Comparison of ENCODE assay signal across 1 cellular context in the genomic region with DNA sequence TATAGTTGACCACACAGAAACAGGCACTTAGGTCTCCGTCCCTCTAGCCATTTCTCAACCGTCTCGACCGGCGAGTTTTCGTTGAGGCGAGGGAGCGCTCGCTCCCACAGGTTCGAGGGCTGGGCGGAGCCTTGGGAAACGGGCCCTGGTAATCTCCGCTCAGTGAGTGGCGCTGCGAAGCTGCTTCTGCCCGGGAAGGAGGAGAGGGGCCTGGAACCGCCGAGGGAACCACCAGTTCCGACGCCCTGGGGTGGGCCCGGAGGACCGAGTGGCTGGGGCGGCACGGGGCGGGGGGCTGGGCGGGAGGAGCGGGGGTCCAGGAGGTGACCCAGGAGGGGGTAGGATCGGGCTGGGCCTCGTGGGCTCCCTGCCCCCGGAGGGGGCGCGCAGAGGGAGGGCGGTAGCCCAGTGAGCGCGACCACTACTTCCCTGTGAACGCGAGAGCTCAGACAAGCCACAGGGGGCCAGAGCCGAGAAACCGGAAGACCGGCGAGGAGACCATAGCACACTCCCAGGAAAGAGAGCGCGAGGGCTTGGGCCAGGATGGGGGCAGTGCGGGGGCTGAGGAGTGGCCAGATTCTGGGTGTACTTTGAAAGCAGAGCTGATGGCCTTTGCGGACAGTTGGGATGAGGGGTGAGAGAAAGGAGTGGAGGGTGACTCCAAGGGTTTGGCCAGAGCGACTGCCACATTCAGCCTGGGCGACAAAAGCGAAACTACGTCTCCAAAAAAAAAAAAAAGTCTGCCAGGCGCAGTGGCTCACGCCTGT.
TF ChIP-seq lines count a peak whose summit lies in the region.

No MANE protein-coding gene starts in this region.

TF ChIP-seq in HepG2, 621 proteins besides CTCF, POLR2A, EP300 and RAD21 (continued from another document and continues in another):
- TF ChIP-seq ZNF333 (CRISPR knock-in tag; IDR thresholded peaks at IDR 0.05; ENCODE audit: borderline replicate concordance) (0 out of 2 replicates have a peak, but pooled peaks have one; percentile 31), ZNF747 (CRISPR knock-in tag; IDR thresholded peaks at IDR 0.05; ENCODE audit: borderline replicate concordance) (peak; percentile 40; the same call in 1 of the 2 replicates), CEBPB (IDR thresholded peaks at IDR 0.05; ENCODE audit: borderline replicate concordance, low read depth, low read length) (no peak), HMGA1 (CRISPR knock-in tag; conservative IDR thresholded peaks at IDR 0.05) (no peak), ZNF235 (CRISPR knock-in tag; IDR thresholded peaks at IDR 0.05; ENCODE audit: borderline replicate concordance) (no peak), ZNF577 (CRISPR knock-in tag; IDR thresholded peaks at IDR 0.05; ENCODE audit: borderline replicate concordance, low read depth) (no peak), SETDB1 (CRISPR knock-in tag; IDR thresholded peaks at IDR 0.05; ENCODE audit: borderline replicate concordance) (no peak), ZNF670 (CRISPR knock-in tag; IDR thresholded peaks at IDR 0.05; ENCODE audit: borderline replicate concordance) (peak; percentile 45; the same call in 1 of the 2 replicates), YY1 (IDR thresholded peaks at IDR 0.05; ENCODE audit: insufficient read depth, insufficient replicate concordance, low read depth, low read length) (peak; percentile 63), ZNF569 (CRISPR knock-in tag; IDR thresholded peaks at IDR 0.05; ENCODE audit: borderline replicate concordance) (no peak), ZNF749 (CRISPR knock-in tag; IDR thresholded peaks at IDR 0.05; ENCODE audit: borderline replicate concordance) (0 out of 2 replicates have a peak, but pooled peaks have one; percentile 42), ZNF296 (CRISPR knock-in tag; conservative IDR thresholded peaks at IDR 0.05) (no peak; the same call in none of the 2 replicates), RFXANK (CRISPR knock-in tag; IDR thresholded peaks at IDR 0.05) (no peak), ZSCAN25 (CRISPR knock-in tag; IDR thresholded peaks at IDR 0.05) (no peak), ZNF546 (CRISPR knock-in tag; conservative IDR thresholded peaks at IDR 0.05) (peak; percentile 63), ZSCAN20 (CRISPR knock-in tag; IDR thresholded peaks at IDR 0.05; ENCODE audit: borderline replicate concordance) (peak; percentile 12; the same call in 1 of the 2 replicates), SMAD9 (CRISPR knock-in tag; IDR thresholded peaks at IDR 0.05) (no peak), SUZ12 (IDR thresholded peaks at IDR 0.05; ENCODE audit: low read depth, low read length) (no peak), ZNF350 (CRISPR knock-in tag; IDR thresholded peaks at IDR 0.05; ENCODE audit: borderline replicate concordance, low read depth) (peak; percentile 59; the same call in 1 of the 2 replicates), IRX3 (CRISPR knock-in tag; IDR thresholded peaks at IDR 0.05; ENCODE audit: borderline replicate concordance, low read depth) (no peak), PRMT3 (CRISPR knock-in tag; IDR thresholded peaks at IDR 0.05; ENCODE audit: borderline replicate concordance, low read depth) (0 out of 2 replicates have a peak, but pooled peaks have one; percentile 68), CENPX (CRISPR knock-in tag; IDR thresholded peaks at IDR 0.05) (no peak), RBFOX2 (IDR thresholded peaks at IDR 0.05; ENCODE audit: low read depth, low read length) (peak; percentile 78), NR1H2 (CRISPR knock-in tag; IDR thresholded peaks at IDR 0.05; ENCODE audit: borderline replicate concordance, low read depth) (no peak), CENPT (CRISPR knock-in tag; IDR thresholded peaks at IDR 0.05; ENCODE audit: low read depth) (no peak), PHF20 (CRISPR knock-in tag; IDR thresholded peaks at IDR 0.05) (peak; percentile 59; the same call in 1 of the 2 replicates), MBD4 (IDR thresholded peaks at IDR 0.05; ENCODE audit: borderline replicate concordance, low read length) (no peak), ZNF672 (CRISPR knock-in tag; IDR thresholded peaks at IDR 0.05) (no peak), HNF4G (IDR thresholded peaks at IDR 0.05; ENCODE audit: borderline replicate concordance, low read depth, low read length) (no peak), HNF4G (CRISPR knock-in tag; IDR thresholded peaks at IDR 0.05; ENCODE audit: borderline replicate concordance, low read depth) (no peak), FOSL2 (CRISPR knock-in tag; IDR thresholded peaks at IDR 0.05) (no peak; the same call in 1 of the 2 replicates)
- TF ChIP-seq, protein P1, sequence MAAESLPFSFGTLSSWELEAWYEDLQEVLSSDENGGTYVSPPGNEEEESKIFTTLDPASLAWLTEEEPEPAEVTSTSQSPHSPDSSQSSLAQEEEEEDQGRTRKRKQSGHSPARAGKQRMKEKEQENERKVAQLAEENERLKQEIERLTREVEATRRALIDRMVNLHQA (CRISPR knock-in tag; IDR thresholded peaks at IDR 0.05), result no peak
- TF ChIP-seq, protein P2, sequence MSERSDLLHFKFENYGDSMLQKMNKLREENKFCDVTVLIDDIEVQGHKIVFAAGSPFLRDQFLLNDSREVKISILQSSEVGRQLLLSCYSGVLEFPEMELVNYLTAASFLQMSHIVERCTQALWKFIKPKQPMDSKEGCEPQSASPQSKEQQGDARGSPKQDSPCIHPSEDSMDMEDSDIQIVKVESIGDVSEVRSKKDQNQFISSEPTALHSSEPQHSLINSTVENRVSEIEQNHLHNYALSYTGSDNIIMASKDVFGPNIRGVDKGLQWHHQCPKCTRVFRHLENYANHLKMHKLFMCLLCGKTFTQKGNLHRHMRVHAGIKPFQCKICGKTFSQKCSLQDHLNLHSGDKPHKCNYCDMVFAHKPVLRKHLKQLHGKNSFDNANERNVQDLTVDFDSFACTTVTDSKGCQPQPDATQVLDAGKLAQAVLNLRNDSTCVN (CRISPR knock-in tag; IDR thresholded peaks at IDR 0.05; ENCODE audit: borderline replicate concordance), result peak; percentile 67
- TF ChIP-seq, protein P3, sequence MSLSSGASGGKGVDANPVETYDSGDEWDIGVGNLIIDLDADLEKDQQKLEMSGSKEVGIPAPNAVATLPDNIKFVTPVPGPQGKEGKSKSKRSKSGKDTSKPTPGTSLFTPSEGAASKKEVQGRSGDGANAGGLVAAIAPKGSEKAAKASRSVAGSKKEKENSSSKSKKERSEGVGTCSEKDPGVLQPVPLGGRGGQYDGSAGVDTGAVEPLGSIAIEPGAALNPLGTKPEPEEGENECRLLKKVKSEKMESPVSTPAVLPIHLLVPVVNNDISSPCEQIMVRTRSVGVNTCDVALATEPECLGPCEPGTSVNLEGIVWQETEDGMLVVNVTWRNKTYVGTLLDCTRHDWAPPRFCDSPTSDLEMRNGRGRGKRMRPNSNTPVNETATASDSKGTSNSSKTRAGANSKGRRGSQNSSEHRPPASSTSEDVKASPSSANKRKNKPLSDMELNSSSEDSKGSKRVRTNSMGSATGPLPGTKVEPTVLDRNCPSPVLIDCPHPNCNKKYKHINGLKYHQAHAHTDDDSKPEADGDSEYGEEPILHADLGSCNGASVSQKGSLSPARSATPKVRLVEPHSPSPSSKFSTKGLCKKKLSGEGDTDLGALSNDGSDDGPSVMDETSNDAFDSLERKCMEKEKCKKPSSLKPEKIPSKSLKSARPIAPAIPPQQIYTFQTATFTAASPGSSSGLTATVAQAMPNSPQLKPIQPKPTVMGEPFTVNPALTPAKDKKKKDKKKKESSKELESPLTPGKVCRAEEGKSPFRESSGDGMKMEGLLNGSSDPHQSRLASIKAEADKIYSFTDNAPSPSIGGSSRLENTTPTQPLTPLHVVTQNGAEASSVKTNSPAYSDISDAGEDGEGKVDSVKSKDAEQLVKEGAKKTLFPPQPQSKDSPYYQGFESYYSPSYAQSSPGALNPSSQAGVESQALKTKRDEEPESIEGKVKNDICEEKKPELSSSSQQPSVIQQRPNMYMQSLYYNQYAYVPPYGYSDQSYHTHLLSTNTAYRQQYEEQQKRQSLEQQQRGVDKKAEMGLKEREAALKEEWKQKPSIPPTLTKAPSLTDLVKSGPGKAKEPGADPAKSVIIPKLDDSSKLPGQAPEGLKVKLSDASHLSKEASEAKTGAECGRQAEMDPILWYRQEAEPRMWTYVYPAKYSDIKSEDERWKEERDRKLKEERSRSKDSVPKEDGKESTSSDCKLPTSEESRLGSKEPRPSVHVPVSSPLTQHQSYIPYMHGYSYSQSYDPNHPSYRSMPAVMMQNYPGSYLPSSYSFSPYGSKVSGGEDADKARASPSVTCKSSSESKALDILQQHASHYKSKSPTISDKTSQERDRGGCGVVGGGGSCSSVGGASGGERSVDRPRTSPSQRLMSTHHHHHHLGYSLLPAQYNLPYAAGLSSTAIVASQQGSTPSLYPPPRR (CRISPR knock-in tag; IDR thresholded peaks at IDR 0.05; ENCODE audit: borderline replicate concordance), result no peak; the same call in none of the 2 replicates
- TF ChIP-seq, protein P4, sequence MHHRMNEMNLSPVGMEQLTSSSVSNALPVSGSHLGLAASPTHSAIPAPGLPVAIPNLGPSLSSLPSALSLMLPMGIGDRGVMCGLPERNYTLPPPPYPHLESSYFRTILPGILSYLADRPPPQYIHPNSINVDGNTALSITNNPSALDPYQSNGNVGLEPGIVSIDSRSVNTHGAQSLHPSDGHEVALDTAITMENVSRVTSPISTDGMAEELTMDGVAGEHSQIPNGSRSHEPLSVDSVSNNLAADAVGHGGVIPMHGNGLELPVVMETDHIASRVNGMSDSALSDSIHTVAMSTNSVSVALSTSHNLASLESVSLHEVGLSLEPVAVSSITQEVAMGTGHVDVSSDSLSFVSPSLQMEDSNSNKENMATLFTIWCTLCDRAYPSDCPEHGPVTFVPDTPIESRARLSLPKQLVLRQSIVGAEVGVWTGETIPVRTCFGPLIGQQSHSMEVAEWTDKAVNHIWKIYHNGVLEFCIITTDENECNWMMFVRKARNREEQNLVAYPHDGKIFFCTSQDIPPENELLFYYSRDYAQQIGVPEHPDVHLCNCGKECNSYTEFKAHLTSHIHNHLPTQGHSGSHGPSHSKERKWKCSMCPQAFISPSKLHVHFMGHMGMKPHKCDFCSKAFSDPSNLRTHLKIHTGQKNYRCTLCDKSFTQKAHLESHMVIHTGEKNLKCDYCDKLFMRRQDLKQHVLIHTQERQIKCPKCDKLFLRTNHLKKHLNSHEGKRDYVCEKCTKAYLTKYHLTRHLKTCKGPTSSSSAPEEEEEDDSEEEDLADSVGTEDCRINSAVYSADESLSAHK (CRISPR knock-in tag; IDR thresholded peaks at IDR 0.05; ENCODE audit: borderline replicate concordance), result no peak
- TF ChIP-seq, protein P5, sequence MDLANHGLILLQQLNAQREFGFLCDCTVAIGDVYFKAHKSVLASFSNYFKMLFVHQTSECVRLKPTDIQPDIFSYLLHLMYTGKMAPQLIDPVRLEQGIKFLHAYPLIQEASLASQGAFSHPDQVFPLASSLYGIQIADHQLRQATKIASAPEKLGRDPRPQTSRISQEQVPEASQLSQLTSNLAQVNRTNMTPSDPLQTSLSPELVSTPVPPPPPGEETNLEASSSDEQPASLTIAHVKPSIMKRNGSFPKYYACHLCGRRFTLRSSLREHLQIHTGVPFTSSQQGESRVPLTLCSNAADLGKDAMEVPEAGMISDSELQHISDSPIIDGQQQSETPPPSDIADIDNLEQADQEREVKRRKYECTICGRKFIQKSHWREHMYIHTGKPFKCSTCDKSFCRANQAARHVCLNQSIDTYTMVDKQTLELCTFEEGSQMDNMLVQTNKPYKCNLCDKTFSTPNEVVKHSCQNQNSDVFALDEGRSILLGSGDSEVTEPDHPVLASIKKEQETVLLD (CRISPR knock-in tag; IDR thresholded peaks at IDR 0.05; ENCODE audit: low read depth), result peak; percentile 68
- TF ChIP-seq, protein P6, sequence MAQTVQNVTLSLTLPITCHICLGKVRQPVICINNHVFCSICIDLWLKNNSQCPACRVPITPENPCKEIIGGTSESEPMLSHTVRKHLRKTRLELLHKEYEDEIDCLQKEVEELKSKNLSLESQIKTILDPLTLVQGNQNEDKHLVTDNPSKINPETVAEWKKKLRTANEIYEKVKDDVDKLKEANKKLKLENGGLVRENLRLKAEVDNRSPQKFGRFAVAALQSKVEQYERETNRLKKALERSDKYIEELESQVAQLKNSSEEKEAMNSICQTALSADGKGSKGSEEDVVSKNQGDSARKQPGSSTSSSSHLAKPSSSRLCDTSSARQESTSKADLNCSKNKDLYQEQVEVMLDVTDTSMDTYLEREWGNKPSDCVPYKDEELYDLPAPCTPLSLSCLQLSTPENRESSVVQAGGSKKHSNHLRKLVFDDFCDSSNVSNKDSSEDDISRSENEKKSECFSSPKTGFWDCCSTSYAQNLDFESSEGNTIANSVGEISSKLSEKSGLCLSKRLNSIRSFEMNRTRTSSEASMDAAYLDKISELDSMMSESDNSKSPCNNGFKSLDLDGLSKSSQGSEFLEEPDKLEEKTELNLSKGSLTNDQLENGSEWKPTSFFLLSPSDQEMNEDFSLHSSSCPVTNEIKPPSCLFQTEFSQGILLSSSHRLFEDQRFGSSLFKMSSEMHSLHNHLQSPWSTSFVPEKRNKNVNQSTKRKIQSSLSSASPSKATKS (CRISPR knock-in tag; IDR thresholded peaks at IDR 0.05), result no peak
- TF ChIP-seq, protein P7, sequence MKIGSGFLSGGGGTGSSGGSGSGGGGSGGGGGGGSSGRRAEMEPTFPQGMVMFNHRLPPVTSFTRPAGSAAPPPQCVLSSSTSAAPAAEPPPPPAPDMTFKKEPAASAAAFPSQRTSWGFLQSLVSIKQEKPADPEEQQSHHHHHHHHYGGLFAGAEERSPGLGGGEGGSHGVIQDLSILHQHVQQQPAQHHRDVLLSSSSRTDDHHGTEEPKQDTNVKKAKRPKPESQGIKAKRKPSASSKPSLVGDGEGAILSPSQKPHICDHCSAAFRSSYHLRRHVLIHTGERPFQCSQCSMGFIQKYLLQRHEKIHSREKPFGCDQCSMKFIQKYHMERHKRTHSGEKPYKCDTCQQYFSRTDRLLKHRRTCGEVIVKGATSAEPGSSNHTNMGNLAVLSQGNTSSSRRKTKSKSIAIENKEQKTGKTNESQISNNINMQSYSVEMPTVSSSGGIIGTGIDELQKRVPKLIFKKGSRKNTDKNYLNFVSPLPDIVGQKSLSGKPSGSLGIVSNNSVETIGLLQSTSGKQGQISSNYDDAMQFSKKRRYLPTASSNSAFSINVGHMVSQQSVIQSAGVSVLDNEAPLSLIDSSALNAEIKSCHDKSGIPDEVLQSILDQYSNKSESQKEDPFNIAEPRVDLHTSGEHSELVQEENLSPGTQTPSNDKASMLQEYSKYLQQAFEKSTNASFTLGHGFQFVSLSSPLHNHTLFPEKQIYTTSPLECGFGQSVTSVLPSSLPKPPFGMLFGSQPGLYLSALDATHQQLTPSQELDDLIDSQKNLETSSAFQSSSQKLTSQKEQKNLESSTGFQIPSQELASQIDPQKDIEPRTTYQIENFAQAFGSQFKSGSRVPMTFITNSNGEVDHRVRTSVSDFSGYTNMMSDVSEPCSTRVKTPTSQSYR (CRISPR knock-in tag; IDR thresholded peaks at IDR 0.05; ENCODE audit: borderline replicate concordance), result 0 out of 2 replicates have a peak, but pooled peaks have one; percentile 8
